Comparison of ENCODE assay signal across 20 cellular contexts in genomic region chr12:132435486-132436187, GRCh38.
"Had no signal": no experiment of that assay in that cellular context is flagged by ENCODE, and none has a peak within 500 bp of the region (broad histone marks: within the 10 kb centered on the region; RNA-seq: fewer than 3 reads in every experiment).

No MANE protein-coding gene starts in this region.

- H3K27me3 ChIP-seq: body of pancreas had no signal

- H3K27ac ChIP-seq: cardiac muscle cell, lower lobe of right lung, tibial artery, WERI-Rb-1 had no signal

- H3K36me3 Mint-ChIP-seq: naive B cell had no signal

- H3K4me3 Mint-ChIP-seq: activated T-cell treated with anti-CD3 and anti-CD28 coated beads, Interleukin-2, amount 50 U/mL, for 4 hours; stimulated activated naive CD8-positive, alpha-beta T cell treated with anti-CD3 and anti-CD28 coated beads, Interleukin-15, Interleukin-2, amounts not matched to agents 100 ng/mL and 50 ng/mL, for 24 hours had no signal

- H3K27me3 Mint-ChIP-seq: naive B cell; stimulated activated naive CD8-positive, alpha-beta T cell treated with anti-CD3 and anti-CD28 coated beads, Interleukin-15, Interleukin-2, amounts not matched to agents 100 ng/mL and 50 ng/mL, for 24 hours had no signal

- H3K27ac Mint-ChIP-seq: stimulated activated naive CD8-positive, alpha-beta T cell treated with anti-CD3 and anti-CD28 coated beads, Interleukin-15, Interleukin-2, amounts not matched to agents 100 ng/mL and 50 ng/mL, for 24 hours; T-helper 2 cell treated with Interferon-gamma antibody and Interleukin-4, amounts not matched to agents 5 μg/mL and 100 μg/mL, for 36 hours had no signal

- H3K9me3 Mint-ChIP-seq: activated T-cell treated with anti-CD3 and anti-CD28 coated beads, Interleukin-2, amount 50 U/mL, for 4 hours; stimulated activated naive CD8-positive, alpha-beta T cell treated with anti-CD3 and anti-CD28 coated beads, Interleukin-15, Interleukin-2, amounts not matched to agents 100 ng/mL and 50 ng/mL, for 24 hours; T-helper 2 cell treated with Interferon-gamma antibody and Interleukin-4, amounts not matched to agents 5 μg/mL and 100 μg/mL, for 36 hours had no signal

- ATAC-seq: activated T-cell treated with anti-CD3 and anti-CD28 coated beads, Interleukin-2, amount 50 U/mL, for 4 hours; body of pancreas; lower lobe of right lung had no signal

- DNase-seq: activated CD4-positive, alpha-beta T cell treated with anti-CD3 and anti-CD28 coated beads, Interleukin-2, amount 50 U/mL, for 4 hours; activated CD8-positive, alpha-beta memory T cell treated with anti-CD3 and anti-CD28 coated beads, Interleukin-2, amount 50 U/mL, for 48 hours; activated naive CD4-positive, alpha-beta T cell treated with Interleukin-2 at 50 U/mL for 16 hours; activated T-cell treated with anti-CD3 and anti-CD28 coated beads, Interleukin-2, amount 50 U/mL, for 4 hours; anterior cingulate cortex; body of pancreas; effector CD4-positive, alpha-beta T cell; erythroblast; foreskin fibroblast; lower lobe of right lung; naive B cell; posterior cingulate gyrus; stimulated activated CD4-positive, alpha-beta T cell treated with anti-CD3 and anti-CD28 coated beads, Interleukin-4, amount 100 ng/mL, for 24 hours; SW 1271; tibial artery; WERI-Rb-1 had no signal

- H3K4me3 ChIP-seq: body of pancreas, cardiac muscle cell, lower lobe of right lung, tibial artery had no signal

- FAIRE-seq: keratinocyte had no signal

- H3K9me3 ChIP-seq: body of pancreas, lower lobe of right lung, tibial artery had no signal

- H3K36me3 ChIP-seq: cardiac muscle cell, lower lobe of right lung, tibial artery, WERI-Rb-1 had no signal
